8 cellular contexts compared by ENCODE assay signal in genomic region chr17:40343126-40344119, GRCh38. TPM values are rescaled to one million over a fixed set of nuclear protein-coding genes. Genes with fewer than 3 reads are reported as not detected.
DNase-seq lines count a peak whose midpoint lies in the region; TF ChIP-seq lines count a peak whose summit lies in the region.

No MANE protein-coding gene starts in this region.

- H3K36me3 ChIP-seq in ACC112 (ENCODE audit: insufficient read depth, low read length), result no peaks in the 10 kb centered on the region
- no peaks in the 10 kb centered on the region for H3K36me3 ChIP-seq in colonic mucosa

- H3K4me1 ChIP-seq in ACC112 (ENCODE audit: control insufficient read depth, insufficient read depth, low read length, unreplicated experiment) (peaks cover 61% of the 10 kb centered on the region), colonic mucosa (peaks cover 34% of the 10 kb centered on the region)

- H3K27me3 ChIP-seq in ACC112 (ENCODE audit: insufficient read depth, low read length) (no peaks in the 10 kb centered on the region), colonic mucosa (no peaks in the 10 kb centered on the region)

- TF ChIP-seq POLR2A in NB4 (IDR thresholded peaks at IDR 0.05; ENCODE audit: extremely low read depth, insufficient read length), result no peak

- H2AFZ ChIP-seq in ACC112 (ENCODE audit: low read length, unreplicated experiment), result no peak overlapping the region

- H3K4me3 ChIP-seq in ACC112 (ENCODE audit: low read depth, low read length) (peak overlapping the region; percentile 90), NB4 (ENCODE audit: low read depth, low read length) (no peak overlapping the region), colonic mucosa (peak overlapping the region; percentile 86)

- no peaks in the 10 kb centered on the region for H3K9me3 ChIP-seq in colonic mucosa

- TF ChIP-seq CTCF in NB4 (IDR thresholded peaks at IDR 0.05; ENCODE audit: low read depth, low read length), result no peak
- no peak for TF ChIP-seq CTCF in colonic mucosa (IDR thresholded peaks at IDR 0.05)

- H3K9ac ChIP-seq in colonic mucosa (ENCODE audit: low read depth in 2 of 2, low read length in 2 of 2), result peak overlapping the region; percentile 95 to 96

- peak; percentile 77 for DNase-seq in NB4 (ENCODE audit: low read depth)
- DNase-seq in colonic mucosa, result peak; percentile 56
- peak; percentile 75 for DNase-seq in myocyte (ENCODE audit: low read depth)
- no peak for DNase-seq in DMS53 treated with DMSO at 0.1 percent for 48 hours (lab: John Stamatoyannopoulos, UW; ENCODE audit: unreplicated experiment)
- DNase-seq in AML-193 (lab: John Stamatoyannopoulos, UW), result no peak
- no peak for DNase-seq in kidney glomerular epithelial cell (lab: John Stamatoyannopoulos, UW)
- DNase-seq in NCI-H526 treated with DMSO at 0.1 percent for 48 hours (lab: John Stamatoyannopoulos, UW), result no peak

- intact Hi-C loops in colonic mucosa (cut with DNase I), result no loop called here

- H3K27ac ChIP-seq in ACC112 (ENCODE audit: low read depth, low read length) (peak overlapping the region; percentile 78), colonic mucosa (peak overlapping the region; percentile 96)

- peaks cover 59% of the 10 kb centered on the region for H3K79me2 ChIP-seq in ACC112 (ENCODE audit: control insufficient read depth, insufficient read depth, low read length, unreplicated experiment)

RNA-seq across cellular contexts. Expression of gene GJD3, which starts 21.1 kb away (rescaled TPM):
- total RNA-seq in colonic mucosa, result under 1 TPM; 0.40 to 0.85 TPM
- total RNA-seq in myocyte, result not detected in 2 replicates
- polyA plus RNA-seq in myocyte (2012), result 0.90 TPM

RNA-seq across cellular contexts. Expression of gene RARA, which starts 34.4 kb away (rescaled TPM):
- total RNA-seq in colonic mucosa (10 to 100 TPM; 25.6 to 46.7 TPM), myocyte (37.2 and 39.2 TPM in 2 replicates)
- polyA plus RNA-seq in myocyte (2012), result 72.7 TPM

RNA-seq across cellular contexts. Expression of gene CDC6, which starts 55.7 kb away (rescaled TPM):
- total RNA-seq in colonic mucosa (10 to 100 TPM in 1 of 2 donors, 1 to 10 TPM in 1; 8.5 to 40.8 TPM), myocyte (2.6 and 3.8 TPM in 2 replicates)
- polyA plus RNA-seq in myocyte (2012), result 2.9 TPM

Comparison
In these comparisons a context has a peak if more than half of its experiments do, and no peak if none do; other contexts are left out.
1. DNase-seq: peak in NB4 (single experiment), colonic mucosa (single experiment) and myocyte (single experiment); none in DMS53 treated with DMSO at 0.1 percent for 48 hours (single experiment), AML-193 (0 of 2), kidney glomerular epithelial cell (single experiment) and NCI-H526 treated with DMSO at 0.1 percent for 48 hours (single experiment).